Comparison of ENCODE assay signal across 15 cellular contexts in genomic region chr22:26041931-26042330, GRCh38.
"Had no signal": no experiment of that assay in that cellular context is flagged by ENCODE, and none has a peak within 500 bp of the region (broad histone marks: within the 10 kb centered on the region; RNA-seq: fewer than 3 reads in every experiment).

No MANE protein-coding gene starts in this region.

- H3K9me3 ChIP-seq: heart left ventricle, neutrophil, ovary, suprapubic skin had no signal

- H3K27ac ChIP-seq: epithelial cell of prostate, heart left ventricle, neutrophil, ovary, stomach, suprapubic skin, tibial nerve, WERI-Rb-1 had no signal

- H3K4me1 ChIP-seq: heart left ventricle, stomach, suprapubic skin, tibial nerve had no signal

- H3K4me3 ChIP-seq: heart left ventricle, ovary, stomach, suprapubic skin, tibial nerve had no signal

- H3K36me3 ChIP-seq: heart left ventricle, neutrophil, ovary, stomach, suprapubic skin, tibial nerve, WERI-Rb-1 had no signal

- H3K27me3 ChIP-seq: heart left ventricle, ovary, tibial nerve had no signal

- DNase-seq: activated T-cell treated with anti-CD3 and anti-CD28 coated beads, Interleukin-2, amount 50 U/mL, for 24 hours; aorta; heart left ventricle; left cardiac atrium; ovary; right cardiac atrium; stomach; WERI-Rb-1 had no signal

- ATAC-seq: activated naive CD4-positive, alpha-beta T cell treated with anti-CD3 and anti-CD28 coated beads, Interleukin-2, amount 50 U/mL, for 72 hours; activated T-helper 17 cell treated with anti-CD3 and anti-CD28 coated beads, Interleukin-2, amount 50 U/mL, for 72 hours; heart left ventricle; left cardiac atrium; right cardiac atrium; stimulated activated memory B cell treated with anti-CD40 and anti-IgM and Interleukin-4, amounts not matched to agents 10 μg/mL and 1 μg/mL and 100 μg/mL, for 72 hours had no signal
